In the genomic region with DNA sequence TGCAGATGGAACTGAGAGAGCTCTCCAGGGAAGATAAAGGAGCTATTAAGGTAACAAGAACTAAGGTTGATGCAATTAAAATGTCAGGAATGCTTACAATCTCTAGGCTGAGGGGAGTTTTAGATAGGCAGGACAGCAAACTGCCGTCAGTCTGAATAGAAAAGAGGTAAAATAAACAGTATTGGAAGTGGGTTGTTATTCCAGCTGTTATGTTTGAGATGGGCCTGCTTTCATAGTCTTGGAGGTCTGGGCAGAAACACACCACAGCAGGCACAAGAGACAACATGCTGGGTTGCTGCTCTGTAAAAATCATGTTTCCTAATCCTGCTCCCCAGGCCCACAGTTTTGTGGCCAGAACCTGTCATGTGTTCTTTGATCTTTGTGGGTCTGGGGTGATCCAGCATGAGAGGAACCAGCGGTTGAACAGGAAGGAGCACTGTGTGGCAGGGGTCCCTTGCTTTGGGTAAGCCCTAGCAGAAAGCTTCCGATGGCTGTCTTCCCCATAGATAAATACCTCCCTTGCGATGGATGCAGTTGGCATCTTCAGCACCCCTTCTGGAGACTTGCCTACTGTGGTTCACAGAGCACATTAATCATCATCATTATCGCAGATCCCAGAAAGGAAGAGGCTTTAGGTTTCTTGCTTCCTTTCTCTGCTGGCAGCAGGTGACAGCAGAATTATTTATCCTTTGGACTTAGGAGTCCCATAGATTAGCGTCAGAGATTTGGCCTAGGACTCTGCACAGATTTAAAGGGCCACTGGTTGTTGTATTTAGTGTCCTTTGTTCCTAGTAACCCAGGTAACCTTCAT, we compare ENCODE assay signal across 1 cellular context.
TF ChIP-seq lines count a peak whose summit lies in the region.

No MANE protein-coding gene starts in this region.

TF ChIP-seq in IMR-90, 13 proteins besides CTCF, POLR2A, EP300 and RAD21 (continued from another document):
- TF ChIP-seq, protein P1, sequence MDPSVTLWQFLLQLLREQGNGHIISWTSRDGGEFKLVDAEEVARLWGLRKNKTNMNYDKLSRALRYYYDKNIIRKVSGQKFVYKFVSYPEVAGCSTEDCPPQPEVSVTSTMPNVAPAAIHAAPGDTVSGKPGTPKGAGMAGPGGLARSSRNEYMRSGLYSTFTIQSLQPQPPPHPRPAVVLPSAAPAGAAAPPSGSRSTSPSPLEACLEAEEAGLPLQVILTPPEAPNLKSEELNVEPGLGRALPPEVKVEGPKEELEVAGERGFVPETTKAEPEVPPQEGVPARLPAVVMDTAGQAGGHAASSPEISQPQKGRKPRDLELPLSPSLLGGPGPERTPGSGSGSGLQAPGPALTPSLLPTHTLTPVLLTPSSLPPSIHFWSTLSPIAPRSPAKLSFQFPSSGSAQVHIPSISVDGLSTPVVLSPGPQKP (IDR thresholded peaks at IDR 0.05; ENCODE audit: borderline replicate concordance, low read depth, low read length): no peak
- TF ChIP-seq BHLHE40 (IDR thresholded peaks at IDR 0.05; ENCODE audit: low read depth, low read length) (no peak), MXI1 (IDR thresholded peaks at IDR 0.05; ENCODE audit: borderline replicate concordance, low read depth, low read length) (no peak), MAFK (IDR thresholded peaks at IDR 0.05; ENCODE audit: low read depth, low read length) (no peak), RFX5 (IDR thresholded peaks at IDR 0.05; ENCODE audit: low read depth, low read length) (no peak), NFE2L2 (IDR thresholded peaks at IDR 0.05; ENCODE audit: low read depth, low read length) (no peak), RCOR1 (IDR thresholded peaks at IDR 0.05; ENCODE audit: insufficient replicate concordance, low read length) (no peak), SMC3 (IDR thresholded peaks at IDR 0.05; ENCODE audit: low read depth, low read length) (no peak), CHD1 (IDR thresholded peaks at IDR 0.05; ENCODE audit: low read depth, low read length) (no peak), CEBPB (IDR thresholded peaks at IDR 0.05; ENCODE audit: low read depth, low read length) (no peak), MAZ (IDR thresholded peaks at IDR 0.05; ENCODE audit: borderline replicate concordance, low read depth, low read length) (no peak)
- TF ChIP-seq, protein P2, sequence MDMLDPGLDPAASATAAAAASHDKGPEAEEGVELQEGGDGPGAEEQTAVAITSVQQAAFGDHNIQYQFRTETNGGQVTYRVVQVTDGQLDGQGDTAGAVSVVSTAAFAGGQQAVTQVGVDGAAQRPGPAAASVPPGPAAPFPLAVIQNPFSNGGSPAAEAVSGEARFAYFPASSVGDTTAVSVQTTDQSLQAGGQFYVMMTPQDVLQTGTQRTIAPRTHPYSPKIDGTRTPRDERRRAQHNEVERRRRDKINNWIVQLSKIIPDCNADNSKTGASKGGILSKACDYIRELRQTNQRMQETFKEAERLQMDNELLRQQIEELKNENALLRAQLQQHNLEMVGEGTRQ (IDR thresholded peaks at IDR 0.05; ENCODE audit: low read depth, low read length): no peak
